8 cellular contexts compared by ENCODE assay signal in the genomic region with DNA sequence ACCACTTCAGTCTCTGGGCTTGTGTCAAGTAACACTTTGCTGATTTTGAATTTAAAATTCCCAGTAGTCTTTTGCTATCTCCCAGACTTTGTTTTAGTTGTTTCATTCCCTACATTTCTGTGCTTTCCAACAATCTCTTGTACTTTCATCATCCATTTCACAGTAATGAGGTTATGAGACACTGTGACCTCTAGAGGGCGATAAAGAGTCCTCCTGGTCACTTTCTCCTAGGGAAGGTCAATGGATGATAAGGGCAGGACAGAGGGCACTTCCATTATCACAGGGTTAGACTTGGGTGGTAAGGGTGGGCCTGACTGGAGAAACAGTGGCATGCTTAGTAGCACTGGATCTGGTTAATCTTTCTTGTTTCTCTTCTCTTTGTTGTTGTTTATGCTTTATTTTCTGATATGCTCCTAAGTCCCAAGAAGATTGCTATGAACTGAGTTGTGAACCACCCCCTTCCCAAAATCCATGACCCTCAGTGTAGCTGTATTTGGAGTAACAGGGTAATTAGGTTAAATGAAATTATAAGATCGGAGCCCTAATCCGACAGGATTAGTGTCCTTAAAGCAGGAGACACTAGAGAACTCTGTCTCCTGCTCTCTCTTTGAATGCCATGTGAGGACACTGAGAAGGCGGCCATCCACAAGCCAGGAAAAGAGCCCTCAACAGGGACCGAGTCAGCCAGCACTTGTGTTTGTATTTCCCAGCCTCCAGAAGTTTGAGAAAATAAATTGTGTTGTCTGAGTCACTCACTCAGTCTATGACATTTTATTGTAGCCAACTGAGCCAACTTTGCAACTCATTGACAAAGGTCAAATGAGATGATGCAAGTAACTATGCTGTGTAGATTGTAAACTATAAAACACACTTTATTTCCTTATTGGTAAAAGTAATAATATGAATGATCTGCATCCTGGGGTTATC.
DNase-seq lines count a peak whose midpoint lies in the region; ATAC-seq, FAIRE-seq and TF ChIP-seq lines count a peak whose summit lies in the region.

No MANE protein-coding gene starts in this region.

- FAIRE-seq in GM18507 (lab: Jason Lieb, UNC) (no peak), small intestine (lab: Jason Lieb, UNC) (peak; percentile 36)

- DNase-seq in Ammon's horn (ENCODE audit: low spot score): peak; percentile 54
- peak; percentile 1 for DNase-seq in GM18507 (ENCODE audit: extremely low spot score, insufficient read length, low read depth)
- peak; percentile 27 for DNase-seq in Panc1 (ENCODE audit: low read depth, low spot score)
- peak; percentile 20 for DNase-seq in foreskin melanocyte
- peak; percentile 76 for DNase-seq in small intestine
- DNase-seq in omental fat pad (ENCODE audit: low spot score): no peak
- DNase-seq in activated naive CD4-positive, alpha-beta T cell (lab: John Stamatoyannopoulos, UW): no peak

- H3K4me3 ChIP-seq in Panc1 (ENCODE audit: low read depth in 2 of 2, low read length in 2 of 2) (no peak overlapping the region), small intestine (ENCODE audit: low read depth in 1 of 2, low read length in 2 of 2) (no peak overlapping the region)

- H3K9me3 ChIP-seq in Panc1 (ENCODE audit: control insufficient read depth, insufficient read depth, low read depth, low read length) (no peaks in the 10 kb centered on the region), small intestine (ENCODE audit: control insufficient read depth, low read depth) (no peaks in the 10 kb centered on the region)

- in situ Hi-C loops in Panc1 (cut with HindIII; ENCODE audit: low pct_unique_long_range_greater_than_20kb, low sequenced_read_pairs): no loop called here

- POLR2A ChIA-PET in Panc1 (lab: Charles Lee): no interaction called here

- H3K36me3 ChIP-seq in Panc1 (ENCODE audit: control insufficient read depth, insufficient read depth, low read length) (no peaks in the 10 kb centered on the region), small intestine (ENCODE audit: control insufficient read depth in 2 of 2, insufficient read depth in 2 of 2, low read length in 2 of 2) (no peaks in the 10 kb centered on the region)

- BruUV-seq in Panc1 (replicated peaks; lab: Mats Ljungman, UMichigan): no TSS peak

- intact Hi-C loops in Panc1 (cut with micrococcal nuclease; ENCODE audit: unreplicated experiment): loop anchor here (5.0 kb wide), 1 partner anchor 668 kb away; no protein-coding TSS in a partner anchor

- H3K27ac ChIP-seq in Panc1 (ENCODE audit: low read length): no peak overlapping the region; the same call in 1 of the 2 replicates
- H3K27ac ChIP-seq in small intestine (ENCODE audit: low read depth in 1 of 2, low read length in 1 of 2): peak overlapping the region; percentile 36 to 42

- H3K4me1 ChIP-seq in Panc1 (ENCODE audit: control insufficient read depth, insufficient read depth, low read length) (no peaks in the 10 kb centered on the region), small intestine (ENCODE audit: control insufficient read depth in 2 of 2, insufficient read depth in 1 of 2, low read depth in 1 of 2, low read length in 1 of 2) (no peaks in the 10 kb centered on the region)

- CTCF ChIA-PET in Panc1 (lab: Charles Lee): no interaction called here

- peak; percentile 71 for ATAC-seq in HG03342 (IDR thresholded peaks at IDR 0.05; ENCODE audit: unreplicated experiment)
- ATAC-seq in Panc1: no peak
- ATAC-seq in omental fat pad (ENCODE audit: low FRiP score): no peak

- 38 to 45% (median 40%) methylated on average over 5 of the region's 5 CpGs for WGBS in small intestine, 3 donors

- H3K27me3 ChIP-seq in Panc1 (ENCODE audit: control insufficient read depth, insufficient read depth, low read length) (no peaks in the 10 kb centered on the region), small intestine (ENCODE audit: control insufficient read depth in 2 of 2, insufficient read depth in 2 of 2, low read length in 2 of 2) (no peaks in the 10 kb centered on the region)

- peak; percentile 79 for TF ChIP-seq CTCF in Panc1 (IDR thresholded peaks at IDR 0.05)
- TF ChIP-seq CTCF in omental fat pad (IDR thresholded peaks at IDR 0.05): no peak

Comparison
In these comparisons a context has a peak if more than half of its experiments do, and no peak if none do; other contexts are left out.
1. DNase-seq: peak in Ammon's horn (single experiment), GM18507 (single experiment), Panc1 (single experiment), foreskin melanocyte (single experiment) and small intestine (single experiment); none in omental fat pad (single experiment) and activated naive CD4-positive, alpha-beta T cell (0 of 4).